In genomic region chr3:128327606-128328031, GRCh38 we compare ENCODE assay signal across 10 cellular contexts.
"Had no signal": no experiment of that assay in that cellular context is flagged by ENCODE, and none has a peak within 500 bp of the region (broad histone marks: within the 10 kb centered on the region; RNA-seq: fewer than 3 reads in every experiment).

No MANE protein-coding gene starts in this region.

- H3K27ac Mint-ChIP-seq: stimulated activated memory B cell treated with anti-CD40 and anti-IgM and Interleukin-4, amounts not matched to agents 10 μg/mL and 1 μg/mL and 100 μg/mL, for 72 hours had no signal

- H3K27me3 ChIP-seq: suprapubic skin had no signal

- H3K4me1 ChIP-seq: suprapubic skin had no signal

- H3K9me3 ChIP-seq: suprapubic skin had no signal

- H3K4me1 Mint-ChIP-seq: stimulated activated memory B cell treated with anti-CD40 and anti-IgM and Interleukin-4, amounts not matched to agents 10 μg/mL and 1 μg/mL and 100 μg/mL, for 72 hours had no signal

- H3K9me3 Mint-ChIP-seq: effector memory CD8-positive, alpha-beta T cell; naive B cell; stimulated activated memory B cell treated with anti-CD40 and anti-IgM and Interleukin-4, amounts not matched to agents 10 μg/mL and 1 μg/mL and 100 μg/mL, for 72 hours had no signal

- H3K36me3 ChIP-seq: suprapubic skin had no signal

- DNase-seq: activated CD4-positive, alpha-beta T cell treated with anti-CD3 and anti-CD28 coated beads, Interleukin-2, amount 50 U/mL, for 1 hour; activated naive CD4-positive, alpha-beta T cell treated with Interleukin-2 at 50 U/mL for 16 hours; central memory CD4-positive, alpha-beta T cell; effector memory CD8-positive, alpha-beta T cell; naive B cell; right cardiac atrium; T1000 had no signal

- H3K4me3 ChIP-seq: smooth muscle cell, suprapubic skin had no signal

- ATAC-seq: effector memory CD8-positive, alpha-beta T cell; right cardiac atrium; stimulated activated memory B cell treated with anti-CD40 and anti-IgM and Interleukin-4, amounts not matched to agents 10 μg/mL and 1 μg/mL and 100 μg/mL, for 72 hours had no signal

- H3K27me3 Mint-ChIP-seq: effector memory CD8-positive, alpha-beta T cell; naive B cell; stimulated activated memory B cell treated with anti-CD40 and anti-IgM and Interleukin-4, amounts not matched to agents 10 μg/mL and 1 μg/mL and 100 μg/mL, for 72 hours had no signal

- H3K4me2 ChIP-seq: smooth muscle cell had no signal

- H3K27ac ChIP-seq: suprapubic skin had no signal

- H3K4me3 Mint-ChIP-seq: effector memory CD8-positive, alpha-beta T cell; naive B cell; stimulated activated memory B cell treated with anti-CD40 and anti-IgM and Interleukin-4, amounts not matched to agents 10 μg/mL and 1 μg/mL and 100 μg/mL, for 72 hours had no signal
